Comparison of ENCODE assay signal across 8 cellular contexts in the genomic region with DNA sequence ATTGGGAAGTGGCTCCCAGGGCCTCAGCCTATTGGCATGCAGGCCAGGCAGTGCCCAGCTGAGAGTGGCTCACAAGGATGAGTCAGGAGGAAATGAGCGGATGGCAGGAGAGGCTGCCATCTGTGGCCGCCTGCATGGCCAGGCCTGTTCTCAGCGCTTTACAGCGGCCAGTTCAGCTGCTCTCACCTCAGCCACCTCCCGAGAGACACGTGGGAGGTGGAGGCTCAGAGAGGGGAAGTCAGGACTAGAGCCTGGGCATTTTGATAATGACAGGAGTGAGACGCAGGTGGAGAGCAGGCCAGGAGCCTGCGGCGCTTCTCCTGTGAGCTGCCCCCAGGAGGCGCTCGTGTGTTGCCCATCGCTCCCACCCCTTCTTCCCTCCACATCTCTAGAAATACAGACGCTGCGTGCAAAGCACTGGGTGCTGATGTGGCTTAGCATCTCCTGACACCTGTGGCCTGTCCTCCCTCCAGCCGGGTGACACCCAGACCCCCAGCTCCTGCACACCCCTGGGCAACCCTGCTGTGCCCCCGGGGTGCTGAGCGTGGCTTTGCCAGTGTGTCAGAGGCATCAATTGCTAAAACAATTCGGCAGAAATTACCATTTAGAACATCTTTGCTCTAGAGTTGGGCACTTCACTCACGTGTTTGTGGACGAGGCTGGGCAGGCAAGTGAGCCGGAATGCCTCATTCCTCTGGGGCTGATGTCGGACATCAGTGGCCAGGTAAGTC. TPM values are rescaled to one million over a fixed set of nuclear protein-coding genes. Genes with fewer than 3 reads are reported as not detected.
A peak's percentile ranks its signal among the peaks of the same experiment; 100 is the strongest.
DNase-seq lines count a peak whose midpoint lies in the region; ATAC-seq and TF ChIP-seq lines count a peak whose summit lies in the region.

No MANE protein-coding gene starts in this region.

- peak; percentile 91 for DNase-seq in HuH-7.5 (ENCODE audit: low spot score)
- peak; percentile 73 for DNase-seq in SK-N-DZ (ENCODE audit: low spot score)
- DNase-seq in activated gamma-delta T cell treated with anti-CD3 and anti-CD28 coated beads, Interleukin-2, amount 50 U/mL, for 16 hours (ENCODE audit: low read depth), result peak; percentile 58
- DNase-seq in cardiac muscle cell (ENCODE audit: low read depth in 1 of 2, low spot score in 1 of 2), result peak; percentile 52 to 80

- H3K27me3 ChIP-seq in DOHH2 (ENCODE audit: control insufficient read depth, low read length) (peaks cover under 1% of the 10 kb centered on the region; the same call in 1 of the 2 replicates), cardiac muscle cell (no peaks in the 10 kb centered on the region), skeletal muscle satellite cell (ENCODE audit: control insufficient read depth, insufficient read depth, low read length) (peaks cover 44% of the 10 kb centered on the region)

- H3K9me3 ChIP-seq in DOHH2 (ENCODE audit: control insufficient read depth, insufficient read depth, low read length) (no peaks in the 10 kb centered on the region), cardiac muscle cell (ENCODE audit: low read depth) (no peaks in the 10 kb centered on the region), skeletal muscle satellite cell (replicated peaks; ENCODE audit: low read length) (no peaks in the 10 kb centered on the region)

- H3K9ac ChIP-seq in skeletal muscle satellite cell (ENCODE audit: low read depth, low read length), result no peak overlapping the region

- H3K4me3 ChIP-seq in DOHH2 (ENCODE audit: low read length), result no peak overlapping the region
- H3K4me3 ChIP-seq in cardiac muscle cell, result no peak overlapping the region
- peak overlapping the region; percentile 50 for H3K4me3 ChIP-seq in skeletal muscle satellite cell (ENCODE audit: low read length)

- H4K20me1 ChIP-seq in DOHH2 (ENCODE audit: control insufficient read depth, insufficient read depth, low read depth, low read length), result no peaks in the 10 kb centered on the region

- no peaks in the 10 kb centered on the region for H3K36me3 ChIP-seq in DOHH2 (ENCODE audit: control insufficient read depth, low read length)
- H3K36me3 ChIP-seq in cardiac muscle cell, result no peaks in the 10 kb centered on the region
- no peaks in the 10 kb centered on the region for H3K36me3 ChIP-seq in skeletal muscle satellite cell (ENCODE audit: insufficient read depth, low read length)

- no peaks in the 10 kb centered on the region for H3K9me2 ChIP-seq in DOHH2 (replicated peaks; ENCODE audit: control insufficient read depth, low read length)

- H3K4me1 ChIP-seq in DOHH2 (ENCODE audit: control insufficient read depth, low read length) (peaks cover 10% of the 10 kb centered on the region), cardiac muscle cell (ENCODE audit: low read depth) (peaks cover 22% of the 10 kb centered on the region), skeletal muscle satellite cell (ENCODE audit: control insufficient read depth, insufficient read depth, low read length) (no peaks in the 10 kb centered on the region)

- ATAC-seq in GM19395 (IDR thresholded peaks at IDR 0.05; ENCODE audit: unreplicated experiment) (no peak), HG03432 (IDR thresholded peaks at IDR 0.05; ENCODE audit: unreplicated experiment) (no peak)

- TF ChIP-seq CTCF in DOHH2 (IDR thresholded peaks at IDR 0.05; ENCODE audit: low read depth, low read length, poor library complexity, severe bottlenecking) (peak; percentile 88), cardiac muscle cell (IDR thresholded peaks at IDR 0.05; ENCODE audit: low read depth, low read length) (peak; percentile 79)

- H3K4me2 ChIP-seq in DOHH2 (ENCODE audit: low read length) (peak overlapping the region; percentile 25; the same call in 1 of the 2 replicates), skeletal muscle satellite cell (ENCODE audit: low read length) (peak overlapping the region; percentile 76)

- no peaks in the 10 kb centered on the region for H3K79me2 ChIP-seq in DOHH2 (ENCODE audit: control insufficient read depth, low read length)

- H3K27ac ChIP-seq in DOHH2 (ENCODE audit: low read depth, low read length) (no peak overlapping the region), cardiac muscle cell (no peak overlapping the region)

- no peaks in the 10 kb centered on the region for H3F3A ChIP-seq in DOHH2 (ENCODE audit: control insufficient read depth, insufficient read depth)

RNA-seq across cellular contexts. Expression of gene PANX2, which starts 21.4 kb away (rescaled TPM):
- polyA plus RNA-seq in SK-N-DZ (2014; cell fraction: cytosol; rRNA removed), result 1.7 and 2.2 TPM in 2 replicates
- polyA plus RNA-seq in SK-N-DZ (2014; cell fraction: nucleus; rRNA removed), result 1.8 and 2.6 TPM in 2 replicates
- 22.1 and 30.9 TPM in 2 replicates for total RNA-seq in cardiac muscle cell
- polyA plus RNA-seq in cardiac muscle cell, result 6.9 and 9.5 TPM in 2 replicates
- total RNA-seq in skeletal muscle satellite cell (2012; rRNA removed), result 0.22 and 0.25 TPM in 2 replicates

RNA-seq across cellular contexts. Expression of gene TRABD, which starts 36.6 kb away (rescaled TPM):
- 51.6 and 62.9 TPM in 2 replicates for polyA plus RNA-seq in SK-N-DZ (2014; cell fraction: cytosol; rRNA removed)
- polyA plus RNA-seq in SK-N-DZ (2014; cell fraction: nucleus; rRNA removed), result 188 and 198 TPM in 2 replicates
- total RNA-seq in cardiac muscle cell, result 38.3 and 50.7 TPM in 2 replicates
- 59.6 and 72.3 TPM in 2 replicates for polyA plus RNA-seq in cardiac muscle cell
- 30.8 and 31.4 TPM in 2 replicates for total RNA-seq in skeletal muscle satellite cell (2012; rRNA removed)

RNA-seq across cellular contexts. Expression of gene SELENOO, which starts 51.7 kb away (rescaled TPM):
- 32.9 and 34.5 TPM in 2 replicates for polyA plus RNA-seq in SK-N-DZ (2014; cell fraction: cytosol; rRNA removed)
- polyA plus RNA-seq in SK-N-DZ (2014; cell fraction: nucleus; rRNA removed), result 120 and 155 TPM in 2 replicates
- 39.4 and 54.5 TPM in 2 replicates for total RNA-seq in cardiac muscle cell
- polyA plus RNA-seq in cardiac muscle cell, result 29.8 and 30.2 TPM in 2 replicates
- 10.1 and 17.5 TPM in 2 replicates for total RNA-seq in skeletal muscle satellite cell (2012; rRNA removed)

RNA-seq across cellular contexts. Expression of gene MOV10L1, which starts 59.4 kb away (rescaled TPM):
- 0.41 TPM in 1 of 2 replicates, not detected in the other for polyA plus RNA-seq in SK-N-DZ (2014; cell fraction: cytosol; rRNA removed)
- 0.24 and 0.64 TPM in 2 replicates for polyA plus RNA-seq in SK-N-DZ (2014; cell fraction: nucleus; rRNA removed)
- 0.18 TPM in 1 of 2 replicates, not detected in the other for total RNA-seq in cardiac muscle cell
- polyA plus RNA-seq in cardiac muscle cell, result 1.1 TPM in 1 of 2 replicates, not detected in the other
- total RNA-seq in skeletal muscle satellite cell (2012; rRNA removed), result 0.25 and 0.66 TPM in 2 replicates
